In genomic region chr9:128702445-128702948, GRCh38 we compare ENCODE assay signal across 1 cellular context.
A peak's percentile ranks its signal among the peaks of the same experiment; 100 is the strongest.
TF ChIP-seq lines count a peak whose summit lies in the region.

Gene PKN3, plus strand, starts transcription at chr9:128702503. Its CDS starts 413 bp downstream, at chr9:128702916.

TF ChIP-seq in HEK293, 187 proteins besides CTCF, POLR2A, EP300 and RAD21 (continued from another document):
- TF ChIP-seq ZNF558 (tag by site-specific recombination; IDR thresholded peaks at IDR 0.05) (peak; percentile 11; the same call in 1 of the 2 replicates), ZNF777 (tag by site-specific recombination; IDR thresholded peaks at IDR 0.05; ENCODE audit: borderline replicate concordance) (no peak), ZNF626 (tag by site-specific recombination; IDR thresholded peaks at IDR 0.05) (no peak), GLI4 (tag by site-specific recombination; IDR thresholded peaks at IDR 0.05) (no peak), GLI2 (tag by site-specific recombination; IDR thresholded peaks at IDR 0.05; ENCODE audit: borderline replicate concordance, low read depth) (no peak), WT1 (tag by site-specific recombination; IDR thresholded peaks at IDR 0.05) (no peak), PRDM1 (tag by site-specific recombination; IDR thresholded peaks at IDR 0.05) (no peak), ZNF223 (tag by site-specific recombination; IDR thresholded peaks at IDR 0.05) (no peak), PRDM4 (tag by site-specific recombination; IDR thresholded peaks at IDR 0.05) (peak; percentile 35; the same call in 1 of the 2 replicates), ZNF624 (tag by site-specific recombination; IDR thresholded peaks at IDR 0.05) (no peak), ZNF561 (tag by site-specific recombination; IDR thresholded peaks at IDR 0.05; ENCODE audit: borderline replicate concordance) (peak; percentile 83; the same call in 1 of the 2 replicates), ZNF473 (tag by site-specific recombination; IDR thresholded peaks at IDR 0.05) (no peak), SP2 (tag by site-specific recombination; IDR thresholded peaks at IDR 0.05) (no peak), ZNF585B (tag by site-specific recombination; IDR thresholded peaks at IDR 0.05) (no peak), ZNF560 (tag by site-specific recombination; IDR thresholded peaks at IDR 0.05; ENCODE audit: borderline replicate concordance) (no peak), ZNF549 (tag by site-specific recombination; IDR thresholded peaks at IDR 0.05) (no peak), ZNF274 (IDR thresholded peaks at IDR 0.05; ENCODE audit: low read length) (no peak), ZNF274 (tag by site-specific recombination; IDR thresholded peaks at IDR 0.05; ENCODE audit: borderline replicate concordance) (no peak), KLF8 (tag by site-specific recombination; IDR thresholded peaks at IDR 0.05) (peak; percentile 82), ZNF426 (tag by site-specific recombination; IDR thresholded peaks at IDR 0.05) (no peak), ZNF140 (tag by site-specific recombination; IDR thresholded peaks at IDR 0.05) (no peak), ZNF354C (tag by site-specific recombination; IDR thresholded peaks at IDR 0.05; ENCODE audit: borderline replicate concordance, low read depth) (no peak), ZNF623 (tag by site-specific recombination; IDR thresholded peaks at IDR 0.05) (no peak), ZNF658 (tag by site-specific recombination; IDR thresholded peaks at IDR 0.05) (no peak), ZNF449 (tag by site-specific recombination; IDR thresholded peaks at IDR 0.05) (peak; percentile 52; the same call in 1 of the 2 replicates), ZNF26 (tag by site-specific recombination; IDR thresholded peaks at IDR 0.05) (no peak), ZNF529 (tag by site-specific recombination; IDR thresholded peaks at IDR 0.05; ENCODE audit: insufficient replicate concordance) (no peak), ZNF510 (tag by site-specific recombination; IDR thresholded peaks at IDR 0.05; ENCODE audit: insufficient replicate concordance) (no peak), ZFP3 (tag by site-specific recombination; IDR thresholded peaks at IDR 0.05; ENCODE audit: low read depth) (no peak), ZSCAN16 (tag by site-specific recombination; IDR thresholded peaks at IDR 0.05) (no peak), SP3 (tag by site-specific recombination; IDR thresholded peaks at IDR 0.05) (no peak), MYNN (tag by site-specific recombination; IDR thresholded peaks at IDR 0.05; ENCODE audit: borderline replicate concordance) (no peak), ZSCAN18 (tag by site-specific recombination; IDR thresholded peaks at IDR 0.05) (0 out of 2 replicates have a peak, but pooled peaks have one; percentile 29), BCL11B (tag by site-specific recombination; IDR thresholded peaks at IDR 0.05; ENCODE audit: low read depth) (peak; percentile 86), INSM2 (tag by site-specific recombination; IDR thresholded peaks at IDR 0.05) (peak; percentile 54; the same call in 1 of the 2 replicates), ZNF146 (tag by site-specific recombination; IDR thresholded peaks at IDR 0.05) (no peak), ZNF280D (tag by site-specific recombination; IDR thresholded peaks at IDR 0.05) (no peak), ZNF555 (tag by site-specific recombination; conservative IDR thresholded peaks at IDR 0.05) (no peak), ZNF423 (tag by site-specific recombination; IDR thresholded peaks at IDR 0.05) (0 out of 2 replicates have a peak, but pooled peaks have one; percentile 34), ZNF837 (tag by site-specific recombination; IDR thresholded peaks at IDR 0.05) (no peak)
